27 cellular contexts compared by ENCODE assay signal in genomic region chr16:80940069-80940856, GRCh38.
"Had no signal": no experiment of that assay in that cellular context is flagged by ENCODE, and none has a peak within 500 bp of the region (broad histone marks: within the 10 kb centered on the region; RNA-seq: fewer than 3 reads in every experiment).

No MANE protein-coding gene starts in this region.

- H3K27ac Mint-ChIP-seq: activated CD4-positive, alpha-beta memory T cell treated with anti-CD3 and anti-CD28 coated beads, Interleukin-2, amount 10 ng/mL, durations not matched to agents 7 days and 5 days; activated CD8-positive, alpha-beta memory T cell treated with anti-CD3 and anti-CD28 coated beads, Interleukin-2, amount 10 ng/mL, durations not matched to agents 7 days and 5 days; activated naive CD8-positive, alpha-beta T cell treated with anti-CD3 and anti-CD28 coated beads, Interleukin-2, amount 50 U/mL, for 24 hours; activated T-helper 2 cell treated with anti-CD3 and anti-CD28 coated beads, Interferon-gamma antibody, Interleukin-2, Interleukin-4, amounts not matched to agents 10 μg/mL and 5 μg/mL and 100 μg/mL, durations not matched to agents 14 hours and 24 hours and 36 hours; natural killer cell; stimulated activated memory B cell treated with anti-CD40 and anti-IgM and Interleukin-4, amounts not matched to agents 10 μg/mL and 1 μg/mL and 100 μg/mL, for 72 hours had no signal

- H3K4me3 ChIP-seq: breast epithelium, coronary artery, hepatocyte, spleen, thoracic aorta, upper lobe of left lung had no signal

- H3K27ac ChIP-seq: breast epithelium, coronary artery, hepatocyte, neutrophil, parathyroid adenoma, spleen, thoracic aorta, upper lobe of left lung had no signal

- H3K36me3 ChIP-seq: breast epithelium, neutrophil, spleen, thoracic aorta, upper lobe of left lung had no signal

- H3K4me1 Mint-ChIP-seq: activated CD4-positive, alpha-beta memory T cell treated with anti-CD3 and anti-CD28 coated beads, Interleukin-2, amount 10 ng/mL, durations not matched to agents 7 days and 5 days; activated CD8-positive, alpha-beta memory T cell treated with anti-CD3 and anti-CD28 coated beads, Interleukin-2, amount 10 ng/mL, durations not matched to agents 7 days and 5 days; activated naive CD8-positive, alpha-beta T cell treated with anti-CD3 and anti-CD28 coated beads, Interleukin-2, amount 50 U/mL, for 24 hours; natural killer cell; stimulated activated memory B cell treated with anti-CD40 and anti-IgM and Interleukin-4, amounts not matched to agents 10 μg/mL and 1 μg/mL and 100 μg/mL, for 72 hours had no signal

- H3K9me3 ChIP-seq: breast epithelium, neutrophil, thoracic aorta, upper lobe of left lung had no signal

- H3K4me3 Mint-ChIP-seq: activated CD4-positive, alpha-beta memory T cell treated with anti-CD3 and anti-CD28 coated beads, Interleukin-2, amount 10 ng/mL, durations not matched to agents 7 days and 5 days; activated CD8-positive, alpha-beta memory T cell treated with anti-CD3 and anti-CD28 coated beads, Interleukin-2, amount 10 ng/mL, durations not matched to agents 7 days and 5 days; activated naive CD8-positive, alpha-beta T cell treated with anti-CD3 and anti-CD28 coated beads, Interleukin-2, amount 50 U/mL, for 24 hours; natural killer cell; stimulated activated memory B cell treated with anti-CD40 and anti-IgM and Interleukin-4, amounts not matched to agents 10 μg/mL and 1 μg/mL and 100 μg/mL, for 72 hours had no signal

- H2AFZ ChIP-seq: hepatocyte, parathyroid adenoma had no signal

- H3K9me3 Mint-ChIP-seq: activated CD4-positive, alpha-beta memory T cell treated with anti-CD3 and anti-CD28 coated beads, Interleukin-2, amount 10 ng/mL, durations not matched to agents 7 days and 5 days; natural killer cell had no signal

- DNase-seq: activated CD4-positive, alpha-beta memory T cell treated with anti-CD3 and anti-CD28 coated beads, Interleukin-2, amount 10 ng/mL, durations not matched to agents 7 days and 5 days; activated CD4-positive, alpha-beta T cell treated with anti-CD3 and anti-CD28 coated beads for 48 hours; activated CD4-positive, CD25-positive, alpha-beta regulatory T cell; activated CD8-positive, alpha-beta memory T cell treated with anti-CD3 and anti-CD28 coated beads, Interleukin-2, amount 10 ng/mL, durations not matched to agents 7 days and 5 days; activated naive CD4-positive, alpha-beta T cell treated with Interleukin-2 at 50 U/mL for 16 hours; activated naive CD8-positive, alpha-beta T cell treated with anti-CD3 and anti-CD28 coated beads, Interleukin-2, amount 50 U/mL, for 24 hours; aorta; erythroblast; left cardiac atrium; mesendoderm; natural killer cell; spleen; stimulated activated CD4-positive, alpha-beta T cell treated with anti-CD3 and anti-CD28 coated beads, Interleukin-4, amount 100 ng/mL, for 4 hours; T-helper 1 cell; T-helper 9 cell had no signal

- ATAC-seq: activated CD8-positive, alpha-beta memory T cell treated with anti-CD3 and anti-CD28 coated beads, Interleukin-2, amount 10 ng/mL, durations not matched to agents 7 days and 5 days; activated naive CD8-positive, alpha-beta T cell treated with anti-CD3 and anti-CD28 coated beads, Interleukin-2, amount 50 U/mL, for 24 hours; left cardiac atrium; natural killer cell; sciatic nerve; stimulated activated memory B cell treated with anti-CD40 and anti-IgM and Interleukin-4, amounts not matched to agents 10 μg/mL and 1 μg/mL and 100 μg/mL, for 72 hours had no signal

- H3K27me3 ChIP-seq: breast epithelium, hepatocyte, upper lobe of left lung had no signal

- H3K4me1 ChIP-seq: breast epithelium, parathyroid adenoma, spleen, upper lobe of left lung had no signal

- H3K79me2 ChIP-seq: hepatocyte, parathyroid adenoma had no signal

- H3K36me3 Mint-ChIP-seq: activated CD8-positive, alpha-beta memory T cell treated with anti-CD3 and anti-CD28 coated beads, Interleukin-2, amount 10 ng/mL, durations not matched to agents 7 days and 5 days; natural killer cell; stimulated activated memory B cell treated with anti-CD40 and anti-IgM and Interleukin-4, amounts not matched to agents 10 μg/mL and 1 μg/mL and 100 μg/mL, for 72 hours had no signal

- FAIRE-seq: endometrium, islet of Langerhans had no signal

- H3K4me2 ChIP-seq: hepatocyte had no signal

- H3K9ac ChIP-seq: parathyroid adenoma had no signal
